1 cellular context compared by ENCODE assay signal in genomic region chr7:120895253-120895652, GRCh38. TPM values are rescaled to one million over a fixed set of nuclear protein-coding genes. Genes with fewer than 3 reads are reported as not detected.
"Had no signal": no experiment of that assay in that cellular context is flagged by ENCODE, and none has a peak within 500 bp of the region (broad histone marks: within the 10 kb centered on the region; RNA-seq: fewer than 3 reads in every experiment).

No MANE protein-coding gene starts in this region.

RNA-seq across cellular contexts. Expression of gene TSPAN12, which starts 37.3 kb away (rescaled TPM):
- total RNA-seq: MCF 10A had no signal
